9 cellular contexts compared by ENCODE assay signal in genomic region chr6:15023448-15023847, GRCh38.
DNase-seq lines count a peak whose midpoint lies in the region; ATAC-seq, FAIRE-seq and TF ChIP-seq lines count a peak whose summit lies in the region.
"Had no signal": no experiment of that assay in that cellular context is flagged by ENCODE, and none has a peak within 500 bp of the region (broad histone marks: within the 10 kb centered on the region; RNA-seq: fewer than 3 reads in every experiment).

No MANE protein-coding gene starts in this region.

- no peak overlapping the region for H2AFZ ChIP-seq in trophoblast cell (ENCODE audit: insufficient read depth, low read length, poor library complexity)

- H3K79me2 ChIP-seq in trophoblast cell (ENCODE audit: control insufficient read depth, insufficient read depth, low read length, poor library complexity) = no peaks in the 10 kb centered on the region

- no peak overlapping the region for H3K4ac ChIP-seq in trophoblast cell (ENCODE audit: low read depth, low read length)

- H3K9me3 Mint-ChIP-seq in T-helper 2 cell treated with Interferon-gamma antibody and Interleukin-4, amounts not matched to agents 5 μg/mL and 100 μg/mL, for 36 hours = no peaks in the 10 kb centered on the region

- no peak overlapping the region for H3K14ac ChIP-seq in trophoblast cell (ENCODE audit: low read length)

- no peak overlapping the region for H2AK5ac ChIP-seq in trophoblast cell (ENCODE audit: low read length)

- H2BK5ac ChIP-seq in trophoblast cell (ENCODE audit: low read depth, low read length, poor library complexity) = no peak overlapping the region

- H4K8ac ChIP-seq in trophoblast cell (ENCODE audit: low read depth, low read length) = no peak overlapping the region

- FAIRE-seq in frontal cortex (lab: Jason Lieb, UNC) = no peak
- FAIRE-seq: keratinocyte had no signal

- H3K4me3 Mint-ChIP-seq in T-helper 2 cell treated with Interferon-gamma antibody and Interleukin-4, amounts not matched to agents 5 μg/mL and 100 μg/mL, for 36 hours = no peak overlapping the region

- no peaks in the 10 kb centered on the region for H3K27me3 Mint-ChIP-seq in T-helper 2 cell treated with Interferon-gamma antibody and Interleukin-4, amounts not matched to agents 5 μg/mL and 100 μg/mL, for 36 hours (ENCODE audit: low read depth)

- ATAC-seq in GM18520 (IDR thresholded peaks at IDR 0.05; ENCODE audit: unreplicated experiment) (peak; percentile 99), HG02678 (IDR thresholded peaks at IDR 0.05; ENCODE audit: unreplicated experiment) (peak; percentile 93), gastroesophageal sphincter (no peak)

- H3K79me1 ChIP-seq in trophoblast cell (ENCODE audit: low read length) = no peaks in the 10 kb centered on the region

- no peaks in the 10 kb centered on the region for H3K36me3 ChIP-seq in trophoblast cell (ENCODE audit: control insufficient read depth in 1 of 2, insufficient read depth in 2 of 2, low read length in 2 of 2)
- H3K36me3 ChIP-seq in MG63 = no peaks in the 10 kb centered on the region
- no peaks in the 10 kb centered on the region for H3K36me3 ChIP-seq in gastroesophageal sphincter

- no peak overlapping the region for H3K18ac ChIP-seq in trophoblast cell (ENCODE audit: low read length)

- H3K4me2 ChIP-seq in trophoblast cell (ENCODE audit: low read length) = no peak overlapping the region

- H3K4me1 ChIP-seq in trophoblast cell (ENCODE audit: control insufficient read depth in 1 of 2, insufficient read depth in 2 of 2, low read length in 2 of 2) (peaks cover 7% of the 10 kb centered on the region in 2 experiments), gastroesophageal sphincter (peaks cover 0 to 8% (median 0%) of the 10 kb centered on the region in 3 donors)

- no peak for TF ChIP-seq CTCF in gastroesophageal sphincter (IDR thresholded peaks at IDR 0.05)

- H4K12ac ChIP-seq in trophoblast cell (ENCODE audit: low read depth, low read length) = no peak overlapping the region

- H3K27ac ChIP-seq in trophoblast cell (ENCODE audit: low read depth, low read length) (no peak overlapping the region), gastroesophageal sphincter (no peak overlapping the region)

- DNase-seq in T-helper 2 cell treated with Interferon-gamma antibody and Interleukin-4, amounts not matched to agents 5 μg/mL and 100 μg/mL, for 36 hours (ENCODE audit: low spot score) = peak; percentile 80
- DNase-seq in trophoblast cell (peak; percentile 56 to 76), NOMO-1 treated with dmso at 0.1 percent for 144 hours (lab: John Stamatoyannopoulos, UW; ENCODE audit: unreplicated experiment) (no peak), MG63 (no peak), frontal cortex (ENCODE audit: low spot score in 2 of 2) (no peak)

- no peak overlapping the region for H4K91ac ChIP-seq in trophoblast cell (ENCODE audit: low read depth, low read length)

- no peak overlapping the region for H3K9ac ChIP-seq in trophoblast cell (ENCODE audit: low read length)

- H3K4me1 Mint-ChIP-seq in T-helper 2 cell treated with Interferon-gamma antibody and Interleukin-4, amounts not matched to agents 5 μg/mL and 100 μg/mL, for 36 hours (ENCODE audit: low read depth) = peaks cover 13% of the 10 kb centered on the region

- peak overlapping the region; percentile 49 for H3K27ac Mint-ChIP-seq in T-helper 2 cell treated with Interferon-gamma antibody and Interleukin-4, amounts not matched to agents 5 μg/mL and 100 μg/mL, for 36 hours

- H3K9me3 ChIP-seq in trophoblast cell (ENCODE audit: insufficient read depth, low read depth, low read length) = no peaks in the 10 kb centered on the region
- H3K9me3 ChIP-seq in MG63 = peaks cover 2% of the 10 kb centered on the region; the same call in 1 of the 2 replicates
- H3K9me3 ChIP-seq in gastroesophageal sphincter = no peaks in the 10 kb centered on the region

- H3K4me3 ChIP-seq in trophoblast cell (ENCODE audit: low read depth, low read length) (no peak overlapping the region), MG63 (no peak overlapping the region), gastroesophageal sphincter (no peak overlapping the region)

- H3K27me3 ChIP-seq in trophoblast cell (ENCODE audit: insufficient read depth, low read length) (no peaks in the 10 kb centered on the region), MG63 (no peaks in the 10 kb centered on the region), gastroesophageal sphincter (no peaks in the 10 kb centered on the region)

- WGBS in trophoblast cell (ENCODE audit: extremely low coverage, insufficient coverage, insufficient read length) = no CpG with 5 or more reads among the region's 8 CpGs
- WGBS in gastroesophageal sphincter (ENCODE audit: low coverage in 1 of 2), 2 donors = 65 to 94% methylated on average over 3 to 4 of the region's 8 CpGs

- TF ChIP-seq POLR2A in gastroesophageal sphincter (IDR thresholded peaks at IDR 0.05) = no peak

- no peak overlapping the region for H2BK120ac ChIP-seq in trophoblast cell (ENCODE audit: insufficient read depth, low read length, poor library complexity)

- no peaks in the 10 kb centered on the region for H3K36me3 Mint-ChIP-seq in T-helper 2 cell treated with Interferon-gamma antibody and Interleukin-4, amounts not matched to agents 5 μg/mL and 100 μg/mL, for 36 hours (ENCODE audit: low read depth)

- no peak overlapping the region for H2BK12ac ChIP-seq in trophoblast cell (ENCODE audit: low read length)

- no peak for TF ChIP-seq EP300 in gastroesophageal sphincter (IDR thresholded peaks at IDR 0.05)

- no peak overlapping the region for H3K23ac ChIP-seq in trophoblast cell (ENCODE audit: low read length)

Comparison
In these comparisons a context has a peak if more than half of its experiments do, and no peak if none do; other contexts are left out.
1. DNase-seq: peak in T-helper 2 cell treated with Interferon-gamma antibody and Interleukin-4, amounts not matched to agents 5 μg/mL and 100 μg/mL, for 36 hours (single experiment) and trophoblast cell (2 of 2); none in NOMO-1 treated with dmso at 0.1 percent for 144 hours (single experiment), MG63 (single experiment) and frontal cortex (0 of 2).